ENCODE assay signal across 8 cellular contexts in the genomic region with DNA sequence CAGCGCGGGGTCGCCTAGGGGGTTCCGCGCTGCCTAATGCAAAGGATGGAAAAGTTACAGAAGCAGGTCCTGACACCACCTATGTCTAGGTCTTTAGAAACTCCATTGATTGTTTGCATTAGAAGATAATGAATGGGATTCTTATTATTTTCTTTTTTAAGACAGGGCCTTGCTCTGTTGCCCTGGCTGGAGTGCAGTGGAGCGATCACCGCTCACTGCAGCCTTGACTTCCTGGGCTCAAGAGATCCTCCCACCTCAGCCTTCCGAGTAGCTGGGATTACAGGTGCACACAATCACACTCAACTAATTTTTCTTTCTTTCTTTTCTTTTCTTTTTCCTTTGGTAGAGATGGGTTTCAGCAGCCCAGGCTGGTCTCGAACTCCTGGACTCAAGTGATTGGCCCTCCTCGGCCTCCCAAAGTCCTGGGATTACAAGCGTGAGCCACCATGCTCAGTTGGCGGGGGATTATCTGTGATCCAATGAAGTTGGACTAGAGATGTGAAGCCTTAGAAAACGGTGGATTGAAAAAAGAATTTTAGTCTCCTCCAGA. TPM values are rescaled to one million over a fixed set of nuclear protein-coding genes. Genes with fewer than 3 reads are reported as not detected.
DNase-seq lines count a peak whose midpoint lies in the region; ATAC-seq lines count a peak whose summit lies in the region.

No MANE protein-coding gene starts in this region.

- no peak overlapping the region for H2BK15ac ChIP-seq in mesendoderm (replicated peaks; ENCODE audit: low read depth)

- no peak overlapping the region for H4K5ac ChIP-seq in mesendoderm (ENCODE audit: low read length)

- peaks cover 8% of the 10 kb centered on the region for H3K79me1 ChIP-seq in mesendoderm (ENCODE audit: low read length)

- no peak overlapping the region for H3K4ac ChIP-seq in mesendoderm (ENCODE audit: low read depth, low read length)

- no peaks in the 10 kb centered on the region for H3K27me3 ChIP-seq in mesendoderm (ENCODE audit: insufficient read depth, low read length, poor library complexity)

- no peak overlapping the region for H2BK120ac ChIP-seq in mesendoderm (ENCODE audit: low read depth, low read length)

- ATAC-seq in activated T-cell treated with anti-CD3 and anti-CD28 coated beads, Interleukin-2, amount 50 U/mL, for 4 hours, result no peak
- peak; percentile 6 for ATAC-seq in HG03159 (IDR thresholded peaks at IDR 0.05; ENCODE audit: unreplicated experiment)
- ATAC-seq in activated CD4-positive, CD25-positive, alpha-beta regulatory T cell treated with anti-CD3 and anti-CD28 coated beads, Interleukin-2, amount 50 U/mL, for 24 hours, result no peak

- peaks cover 2% of the 10 kb centered on the region for H3K4me1 ChIP-seq in mesendoderm (ENCODE audit: control insufficient read depth, low read depth, low read length)

- H3K27ac ChIP-seq in angular gyrus (ENCODE audit: low read depth, low read length) (peak overlapping the region; percentile 73), mesendoderm (ENCODE audit: low read depth, low read length) (peak overlapping the region; percentile 99)

- H3K36me3 Mint-ChIP-seq in activated T-cell treated with anti-CD3 and anti-CD28 coated beads, Interleukin-2, amount 50 U/mL, for 4 hours (ENCODE audit: insufficient read depth), result peaks cover 4% of the 10 kb centered on the region

- H3K56ac ChIP-seq in mesendoderm (ENCODE audit: low read length), result peak overlapping the region; percentile 88

- H3K36me3 ChIP-seq in mesendoderm (ENCODE audit: control insufficient read depth, insufficient read depth, low read length), result no peaks in the 10 kb centered on the region

- H4K8ac ChIP-seq in mesendoderm (ENCODE audit: low read depth, low read length), result no peak overlapping the region

- H3K4me1 Mint-ChIP-seq in activated T-cell treated with anti-CD3 and anti-CD28 coated beads, Interleukin-2, amount 50 U/mL, for 4 hours (ENCODE audit: low read depth), result peaks cover 18% of the 10 kb centered on the region

- H3K27me3 Mint-ChIP-seq in activated T-cell treated with anti-CD3 and anti-CD28 coated beads, Interleukin-2, amount 50 U/mL, for 4 hours (ENCODE audit: low read depth), result no peaks in the 10 kb centered on the region

- no peaks in the 10 kb centered on the region for H3K9me3 Mint-ChIP-seq in activated T-cell treated with anti-CD3 and anti-CD28 coated beads, Interleukin-2, amount 50 U/mL, for 4 hours

- H3K79me2 ChIP-seq in mesendoderm (ENCODE audit: control insufficient read depth, insufficient read depth, low read length), result peaks cover 31% of the 10 kb centered on the region

- peak overlapping the region; percentile 79 for H3K4me3 ChIP-seq in mesendoderm (ENCODE audit: low read length)

- peak overlapping the region; percentile 87 for H3K9ac ChIP-seq in mesendoderm (ENCODE audit: low read length)

- H3K18ac ChIP-seq in mesendoderm (ENCODE audit: low read length), result no peak overlapping the region

- no CpG with 5 or more reads among the region's 13 CpGs for WGBS in mesendoderm (ENCODE audit: extremely low coverage, insufficient coverage, low lambda C conversion rate)

- no peak overlapping the region for H3K23ac ChIP-seq in mesendoderm (ENCODE audit: low read length)

- no peak for DNase-seq in activated T-cell treated with anti-CD3 and anti-CD28 coated beads, Interleukin-2, amount 50 U/mL, for 4 hours
- DNase-seq in activated T-cell treated with anti-CD3 and anti-CD28 coated beads for 4 hours, result no peak
- no peak for DNase-seq in mesendoderm
- DNase-seq in activated effector memory CD4-positive, alpha-beta T cell treated with anti-CD3 and anti-CD28 coated beads, Interleukin-2, amount 50 U/mL, for 16 hours, result no peak
- DNase-seq in cortex of kidney (lab: John Stamatoyannopoulos, UW), result no peak

- H2AK5ac ChIP-seq in mesendoderm (ENCODE audit: low read length), result no peak overlapping the region

- peak overlapping the region; percentile 97 for H3K4me3 Mint-ChIP-seq in activated T-cell treated with anti-CD3 and anti-CD28 coated beads, Interleukin-2, amount 50 U/mL, for 4 hours

- peak overlapping the region; percentile 30 for H3K4me2 ChIP-seq in mesendoderm (ENCODE audit: low read length)

- H2BK5ac ChIP-seq in mesendoderm (ENCODE audit: low read length), result no peak overlapping the region

RNA-seq across cellular contexts. Expression of gene IDH1, which starts 0.8 kb away (rescaled TPM):
- 10 to 100 TPM in 1 of 3 donors, 1 to 10 TPM in 2; 9.7 to 10.5 (median 9.9) TPM for total RNA-seq in activated T-cell treated with anti-CD3 and anti-CD28 coated beads, Interleukin-2, amount 50 U/mL, for 4 hours
- 396 TPM for polyA plus RNA-seq in mesendoderm (2013, experiment 1 of 2)
- polyA plus RNA-seq in mesendoderm (2013, experiment 2 of 2), result 398 TPM

RNA-seq across cellular contexts. Expression of gene PIKFYVE, which starts 10.4 kb away (rescaled TPM):
- 10 to 100 TPM; 13.1 to 14.8 (median 13.6) TPM for total RNA-seq in activated T-cell treated with anti-CD3 and anti-CD28 coated beads, Interleukin-2, amount 50 U/mL, for 4 hours
- polyA plus RNA-seq in mesendoderm (2013, experiment 1 of 2), result 14.3 TPM
- 14.6 TPM for polyA plus RNA-seq in mesendoderm (2013, experiment 2 of 2)
